Comparison of ENCODE assay signal across 8 cellular contexts in genomic region chr1:218284377-218284916, GRCh38. TPM values are rescaled to one million over a fixed set of nuclear protein-coding genes. Genes with fewer than 3 reads are reported as not detected.
A peak's percentile ranks its signal among the peaks of the same experiment; 100 is the strongest.
DNase-seq lines count a peak whose midpoint lies in the region; ATAC-seq and TF ChIP-seq lines count a peak whose summit lies in the region.

No MANE protein-coding gene starts in this region.

- no peak for TF ChIP-seq POLR2A in vagina (IDR thresholded peaks at IDR 0.05)

- CTCF ChIA-PET in CD4-positive, alpha-beta T cell (lab: Charles Lee) = interaction anchor here (1.2 kb wide), 1 partner anchor 46 kb away, joined by 3 read pairs; no protein-coding TSS in a partner anchor

- intact Hi-C loops in CD4-positive, alpha-beta T cell (cut with DNase I, micrococcal nuclease) = loop anchor here in 1 of 2 experiments (5.0 to 10.0 kb wide), 2 partner anchors 657 to 1990 kb away; partner anchors contain the start of gene RAB3GAP2
- intact Hi-C loops in vagina (cut with DNase I) = no loop called here

- H3K27ac Mint-ChIP-seq in CD4-positive, alpha-beta T cell = peak overlapping the region; percentile 87
- peak overlapping the region; percentile 97 for H3K27ac Mint-ChIP-seq in mesothelial cell of epicardium

- peak overlapping the region; percentile 55 for H3K27ac ChIP-seq in CD4-positive, alpha-beta T cell (ENCODE audit: low read depth, low read length)
- peak overlapping the region; percentile 73 for H3K27ac ChIP-seq in vagina

- H3K36me3 Mint-ChIP-seq in CD4-positive, alpha-beta T cell (ENCODE audit: low read depth) = peaks cover 18% of the 10 kb centered on the region
- no peaks in the 10 kb centered on the region for H3K36me3 Mint-ChIP-seq in mesothelial cell of epicardium

- peak overlapping the region; percentile 100 for H3K4me3 Mint-ChIP-seq in CD4-positive, alpha-beta T cell
- H3K4me3 Mint-ChIP-seq in mesothelial cell of epicardium = peak overlapping the region; percentile 98

- peaks cover 9% of the 10 kb centered on the region for H3K27me3 Mint-ChIP-seq in CD4-positive, alpha-beta T cell
- H3K27me3 Mint-ChIP-seq in mesothelial cell of epicardium (ENCODE audit: low read depth) = peaks cover 3% of the 10 kb centered on the region

- POLR2A ChIA-PET in CD4-positive, alpha-beta T cell (lab: Charles Lee) = interaction anchor here (0.7 to 1.8 kb wide), 7 partner anchors 9 to 1805 kb away, joined by 3 to 9 read pairs (median 4); partner anchors contain the start of genes BPNT1, GPATCH2, LYPLAL1 and SPATA17

- no peaks in the 10 kb centered on the region for H3K9me3 Mint-ChIP-seq in CD4-positive, alpha-beta T cell
- H3K9me3 Mint-ChIP-seq in mesothelial cell of epicardium = peaks cover 3% of the 10 kb centered on the region

- peaks cover 6% of the 10 kb centered on the region for H3K27me3 ChIP-seq in CD4-positive, alpha-beta T cell (ENCODE audit: control insufficient read depth, insufficient read depth, low read length)
- H3K27me3 ChIP-seq in vagina = no peaks in the 10 kb centered on the region

- peaks cover 26% of the 10 kb centered on the region for H3K4me1 ChIP-seq in vagina

- no peak for ATAC-seq in CD4-positive, alpha-beta T cell (ENCODE audit: poor library complexity)
- ATAC-seq in GM21515 (IDR thresholded peaks at IDR 0.05; ENCODE audit: unreplicated experiment) = peak; percentile 20

- peaks cover 5% of the 10 kb centered on the region for H3K9me3 ChIP-seq in CD4-positive, alpha-beta T cell (ENCODE audit: control insufficient read depth, low read length)
- H3K9me3 ChIP-seq in vagina = no peaks in the 10 kb centered on the region

- no peaks in the 10 kb centered on the region for H3K36me3 ChIP-seq in vagina

- H3K4me3 ChIP-seq in LNCaP clone FGC (ENCODE audit: low read depth, low read length) = peak overlapping the region; percentile 99
- H3K4me3 ChIP-seq in choroid plexus epithelial cell (ENCODE audit: low read depth, low read length) = peak overlapping the region; percentile 99
- H3K4me3 ChIP-seq in vagina = peak overlapping the region; percentile 58 to 74

- TF ChIP-seq CTCF in CD4-positive, alpha-beta T cell (IDR thresholded peaks at IDR 0.05) = no peak
- TF ChIP-seq CTCF in LNCaP clone FGC (IDR thresholded peaks at IDR 0.05; ENCODE audit: control insufficient read depth, extremely low read depth, insufficient read depth) = no peak
- no peak for TF ChIP-seq CTCF in choroid plexus epithelial cell (conservative IDR thresholded peaks at IDR 0.05; ENCODE audit: low read depth, low read length)
- no peak for TF ChIP-seq CTCF in mesothelial cell of epicardium (IDR thresholded peaks at IDR 0.05; ENCODE audit: unreplicated experiment)
- no peak for TF ChIP-seq CTCF in vagina (IDR thresholded peaks at IDR 0.05)

- peaks cover 49% of the 10 kb centered on the region for H3K4me1 Mint-ChIP-seq in CD4-positive, alpha-beta T cell (ENCODE audit: low read depth)
- H3K4me1 Mint-ChIP-seq in mesothelial cell of epicardium = peaks cover 19% of the 10 kb centered on the region

- peak in 1 of 10 experiments; percentile 7 for DNase-seq in CD4-positive, alpha-beta T cell
- DNase-seq in LNCaP clone FGC (ENCODE audit: low read depth) (no peak), choroid plexus epithelial cell (ENCODE audit: low read depth) (no peak), mesothelial cell of epicardium (ENCODE audit: low spot score in 2 of 2, unreplicated experiment in 2 of 2) (no peak), vagina (ENCODE audit: extremely low spot score in 2 of 2) (no peak), COLO829 (ENCODE audit: low spot score) (no peak)
- DNase-seq in stimulated activated CD4-positive, alpha-beta T cell treated with anti-CD3 and anti-CD28 coated beads, Interleukin-1b, Interleukin-23, amount 100 ng/mL, for 48 hours = no peak

RNA-seq across cellular contexts. Expression of gene RRP15, which starts 0.6 kb away (rescaled TPM):
- 10 to 100 TPM; 10.5 to 15.2 TPM for total RNA-seq in CD4-positive, alpha-beta T cell
- total RNA-seq in mesothelial cell of epicardium (27.2 to 27.6 TPM (median 27.5 TPM) in 3 replicates), vagina (3.7 TPM)
